In genomic region chr5:43042626-43043399, GRCh38 we compare ENCODE assay signal across 8 cellular contexts. TPM values are rescaled to one million over a fixed set of nuclear protein-coding genes. Genes with fewer than 3 reads are reported as not detected.
DNase-seq lines count a peak whose midpoint lies in the region; ATAC-seq lines count a peak whose summit lies in the region.

No MANE protein-coding gene starts in this region.

- CTCF ChIA-PET in activated CD4-positive, alpha-beta T cell treated with anti-CD3 and anti-CD28 coated beads for 36 hours (lab: Charles Lee): interaction anchor here (0.6 to 8.1 kb wide), 14 partner anchors 9 to 442 kb away, joined by 3 to 158 read pairs (median 18); no protein-coding TSS in a partner anchor

- intact Hi-C loops in activated CD4-positive, alpha-beta T cell treated with anti-CD3 and anti-CD28 coated beads for 36 hours (cut with DNase I, micrococcal nuclease): loop anchor here in 1 of 2 experiments (1.0 to 10.0 kb wide), 8 partner anchors 22 to 1298 kb away; partner anchors contain the start of genes C5orf34, CCDC152, FBXO4 and HMGCS1

- POLR2A ChIA-PET in activated CD4-positive, alpha-beta T cell treated with anti-CD3 and anti-CD28 coated beads for 36 hours (lab: Charles Lee): interaction anchor here (0.6 to 2.8 kb wide), 5 partner anchors 22 to 441 kb away, joined by 4 to 23 read pairs (median 5); partner anchors contain the start of gene TMEM267

- H3K36me3 Mint-ChIP-seq in activated CD4-positive, alpha-beta T cell treated with anti-CD3 and anti-CD28 coated beads for 36 hours (ENCODE audit: low read depth): peaks cover 9% of the 10 kb centered on the region

- peak overlapping the region; percentile 81 for H3K4me3 Mint-ChIP-seq in activated CD4-positive, alpha-beta T cell treated with anti-CD3 and anti-CD28 coated beads for 36 hours

- no peaks in the 10 kb centered on the region for H3K9me3 Mint-ChIP-seq in activated CD4-positive, alpha-beta T cell treated with anti-CD3 and anti-CD28 coated beads for 36 hours (ENCODE audit: low read depth)

- DNase-seq in AG20443 (ENCODE audit: low spot score) (peak; percentile 47), NCI-H2227 (lab: John Stamatoyannopoulos, UW; ENCODE audit: unreplicated experiment) (peak; percentile 88), dermis blood vessel endothelial cell (peak; percentile 70), medulla oblongata (ENCODE audit: extremely low spot score) (peak; percentile 77)
- DNase-seq in activated CD4-positive, alpha-beta T cell treated with anti-CD3 and anti-CD28 coated beads for 36 hours: peak; percentile 86
- peak; percentile 51 for DNase-seq in stimulated activated CD8-positive, alpha-beta memory T cell treated with anti-CD3 and anti-CD28 coated beads, Interleukin-4, amount 100 ng/mL, for 24 hours (ENCODE audit: low read depth)

- ATAC-seq in GM18867 (IDR thresholded peaks at IDR 0.05; ENCODE audit: unreplicated experiment) (peak; percentile 33), HG03097 (IDR thresholded peaks at IDR 0.05; ENCODE audit: low FRiP score, unreplicated experiment) (peak; percentile 15)
- peak; percentile 28 for ATAC-seq in activated CD4-positive, alpha-beta T cell treated with anti-CD3 and anti-CD28 coated beads for 36 hours

- peaks cover 27% of the 10 kb centered on the region for H3K4me1 Mint-ChIP-seq in activated CD4-positive, alpha-beta T cell treated with anti-CD3 and anti-CD28 coated beads for 36 hours

- H3K27me3 Mint-ChIP-seq in activated CD4-positive, alpha-beta T cell treated with anti-CD3 and anti-CD28 coated beads for 36 hours: no peaks in the 10 kb centered on the region

- peak overlapping the region; percentile 94 for H3K27ac Mint-ChIP-seq in activated CD4-positive, alpha-beta T cell treated with anti-CD3 and anti-CD28 coated beads for 36 hours

RNA-seq across cellular contexts. Expression of gene ANXA2R, which starts 2.7 kb away (rescaled TPM):
- 1 to 10 TPM; 3.2 to 4.6 TPM for total RNA-seq in activated CD4-positive, alpha-beta T cell treated with anti-CD3 and anti-CD28 coated beads for 36 hours
- 7.7 and 7.8 TPM in 2 replicates for total RNA-seq in dermis blood vessel endothelial cell

Comparison
In these comparisons a context has a peak if more than half of its experiments do, and no peak if none do; other contexts are left out.
1. Peak in every context shown above with its lines: DNase-seq and ATAC-seq.